1 cellular context compared by ENCODE assay signal in the genomic region with DNA sequence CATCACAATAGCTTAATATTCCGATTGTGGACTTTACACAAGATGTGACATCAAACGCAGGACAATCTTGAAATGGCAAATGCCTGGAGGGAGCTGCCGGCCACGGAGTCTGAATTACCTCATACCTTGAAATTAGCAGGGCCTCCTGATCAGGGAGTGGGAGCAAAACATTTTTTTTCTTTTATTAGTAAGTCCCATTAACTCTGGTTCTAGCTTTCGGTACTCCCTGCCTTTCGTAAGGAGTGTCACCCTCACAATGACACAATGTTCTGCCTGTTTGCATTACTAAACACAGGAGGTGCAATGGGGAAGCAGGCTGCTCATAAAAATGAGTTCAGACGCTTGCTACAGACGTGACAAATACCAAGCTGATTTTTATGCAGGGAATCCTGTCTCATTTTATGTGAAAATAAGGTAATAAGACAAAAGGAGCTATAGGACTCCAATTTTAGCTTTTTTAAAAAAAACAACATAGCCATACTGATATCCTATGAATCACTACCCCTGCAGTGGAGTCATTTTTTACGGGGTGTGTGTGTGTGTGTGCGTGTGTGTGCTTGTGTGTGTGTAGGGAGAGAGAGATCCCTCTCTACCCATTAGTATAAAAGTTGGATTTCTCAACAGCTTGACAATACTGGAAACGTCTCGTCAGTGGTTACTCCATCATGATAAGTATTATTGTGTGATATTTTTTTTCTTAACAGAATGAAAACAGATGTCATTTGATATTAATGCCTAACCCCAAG.
TF ChIP-seq lines count a peak whose summit lies in the region.

No MANE protein-coding gene starts in this region.

TF ChIP-seq in HEK293, 187 proteins besides CTCF, POLR2A, EP300 and RAD21 (continued from another document):
- no peak for TF ChIP-seq ZNF202 (tag by site-specific recombination; IDR thresholded peaks at IDR 0.05; ENCODE audit: borderline replicate concordance)
- TF ChIP-seq ZNF677 (tag by site-specific recombination; IDR thresholded peaks at IDR 0.05) = no peak
- TF ChIP-seq HOXA7 (CRISPR knock-in tag; IDR thresholded peaks at IDR 0.05; ENCODE audit: borderline replicate concordance) = no peak
- TF ChIP-seq ZFP69B (tag by site-specific recombination; IDR thresholded peaks at IDR 0.05) = no peak
- TF ChIP-seq ZBTB48 (tag by site-specific recombination; IDR thresholded peaks at IDR 0.05) = peak; percentile 61
- no peak for TF ChIP-seq ZNF354C (tag by site-specific recombination; IDR thresholded peaks at IDR 0.05; ENCODE audit: borderline replicate concordance, low read depth)
- TF ChIP-seq ZNF623 (tag by site-specific recombination; IDR thresholded peaks at IDR 0.05) = no peak
- peak; percentile 95 for TF ChIP-seq WT1 (tag by site-specific recombination; IDR thresholded peaks at IDR 0.05)
- TF ChIP-seq ZNF621 (tag by site-specific recombination; IDR thresholded peaks at IDR 0.05) = no peak
- no peak for TF ChIP-seq PBX3 (CRISPR knock-in tag; IDR thresholded peaks at IDR 0.05)
- TF ChIP-seq MEIS1 (CRISPR knock-in tag; IDR thresholded peaks at IDR 0.05; ENCODE audit: borderline replicate concordance) = no peak
- no peak for TF ChIP-seq ZBTB8A (tag by site-specific recombination; IDR thresholded peaks at IDR 0.05)
- peak; percentile 33; the same call in 1 of the 2 replicates for TF ChIP-seq ZNF600 (tag by site-specific recombination; IDR thresholded peaks at IDR 0.05)
- TF ChIP-seq ZSCAN4 (tag by site-specific recombination; IDR thresholded peaks at IDR 0.05) = peak; percentile 90
- TF ChIP-seq ZNF324 (tag by site-specific recombination; IDR thresholded peaks at IDR 0.05) = no peak; the same call in 1 of the 2 replicates
- TF ChIP-seq PRDM10 (tag by site-specific recombination; IDR thresholded peaks at IDR 0.05) = peak; percentile 54
- no peak for TF ChIP-seq ZXDB (tag by site-specific recombination; IDR thresholded peaks at IDR 0.05)
- TF ChIP-seq ZNF184 (tag by site-specific recombination; IDR thresholded peaks at IDR 0.05) = 0 out of 2 replicates have a peak, but pooled peaks have one; percentile 44
- peak; percentile 56; the same call in 1 of the 2 replicates for TF ChIP-seq ZBTB21 (tag by site-specific recombination; IDR thresholded peaks at IDR 0.05)
- TF ChIP-seq ZSCAN5A (tag by site-specific recombination; IDR thresholded peaks at IDR 0.05) = no peak
- no peak for TF ChIP-seq YY1 (tag by site-specific recombination; IDR thresholded peaks at IDR 0.05)
- 0 out of 2 replicates have a peak, but pooled peaks have one; percentile 46 for TF ChIP-seq ZNF561 (tag by site-specific recombination; IDR thresholded peaks at IDR 0.05; ENCODE audit: borderline replicate concordance)
